27 cellular contexts compared by ENCODE assay signal in the genomic region with DNA sequence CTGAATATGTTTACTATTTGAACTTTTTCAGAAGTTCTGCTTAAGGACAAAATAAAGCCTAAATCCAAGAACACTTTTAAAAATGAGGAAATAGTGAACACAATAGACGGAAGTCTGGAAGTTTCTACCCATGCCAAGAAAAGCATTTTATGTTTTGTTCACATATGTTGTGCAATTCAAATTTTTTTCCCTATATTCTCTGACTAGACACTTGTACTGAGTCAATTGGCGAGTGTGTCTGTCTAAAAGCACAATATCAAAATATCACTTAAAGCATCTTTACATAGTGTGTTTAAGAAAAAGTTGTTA. TPM values are rescaled to one million over a fixed set of nuclear protein-coding genes. Genes with fewer than 3 reads are reported as not detected.
DNase-seq lines count a peak whose midpoint lies in the region; ATAC-seq and TF ChIP-seq lines count a peak whose summit lies in the region.
"Had no signal": no experiment of that assay in that cellular context is flagged by ENCODE, and none has a peak within 500 bp of the region (broad histone marks: within the 10 kb centered on the region; RNA-seq: fewer than 3 reads in every experiment).

No MANE protein-coding gene starts in this region.

- peak; percentile 31 for DNase-seq in MCF 10A (ENCODE audit: unreplicated experiment)
- DNase-seq in mammary epithelial cell: no peak
- peak; percentile 42 to 89 for DNase-seq in dermis microvascular lymphatic vessel endothelial cell (ENCODE audit: low read depth in 2 of 2)
- no peak for DNase-seq in left lung
- no peak for DNase-seq in NCI-H2196 treated with DMSO at 0.1 percent for 48 hours (lab: John Stamatoyannopoulos, UW; ENCODE audit: unreplicated experiment)
- DNase-seq in prostate gland (ENCODE audit: low spot score): no peak
- DNase-seq in stimulated activated CD4-positive, alpha-beta T cell treated with anti-CD3 and anti-CD28 coated beads, Interleukin-4, amount 100 ng/mL, for 24 hours: no peak
- DNase-seq: ACHN; CD8-positive, alpha-beta memory T cell; GOT3; HCEC 1CT; Kasumi-1; MG63; NCI-H1048; NCI-H1436 treated with DMSO at 0.1 percent for 48 hours; NCI-H1930; NCI-H2227 treated with DMSO at 0.1 percent for 48 hours; NCI-H510A treated with DMSO at 0.1 percent for 48 hours; NCI-H774; NK-92 treated with Interleukin-12 subunit alpha and Interleukin-12 subunit beta, amount 100 ng/mL, for 24 hours had no signal

- 91% methylated on average over 2 of the region's 2 CpGs for WGBS in mammary epithelial cell (ENCODE audit: low coverage, missing lambda C conversion rate)
- WGBS in prostate gland: 87% methylated on average over 2 of the region's 2 CpGs

- in situ Hi-C loops in mammary epithelial cell (cut with MboI; ENCODE audit: low sequenced_read_pairs in 2 of 2): loop anchor here in 1 of 2 donors (10.0 kb wide), 1 partner anchor 162 kb away; no protein-coding TSS in a partner anchor

- no peaks in the 10 kb centered on the region for H3K4me1 ChIP-seq in mammary epithelial cell (ENCODE audit: insufficient read depth, low read length)
- H3K4me1 ChIP-seq in left lung: no peaks in the 10 kb centered on the region
- H3K4me1 ChIP-seq in prostate gland (replicated peaks): no peaks in the 10 kb centered on the region
- H3K4me1 ChIP-seq: Peyer's patch had no signal

- H3K9me3 ChIP-seq in mammary epithelial cell (replicated peaks; ENCODE audit: insufficient read depth, low read length) (no peaks in the 10 kb centered on the region), left lung (no peaks in the 10 kb centered on the region), prostate gland (no peaks in the 10 kb centered on the region)
- H3K9me3 ChIP-seq: BLaER1 treated with 17β-estradiol and CSF1 and Interleukin-3, amounts not matched to agents 10 nM and 100 nM; MG63; Peyer's patch had no signal

- TF ChIP-seq CTCF in MCF 10A (IDR thresholded peaks at IDR 0.05; ENCODE audit: unreplicated experiment): no peak
- TF ChIP-seq CTCF in mammary epithelial cell (conservative IDR thresholded peaks at IDR 0.05 in 1 of 2, IDR thresholded peaks at IDR 0.05 in 1 of 2; ENCODE audit: extremely low read depth in 1 of 2, insufficient read depth in 1 of 2, low read depth in 1 of 2, low read length in 2 of 2): no peak
- no peak for TF ChIP-seq CTCF in left lung (IDR thresholded peaks at IDR 0.05)
- TF ChIP-seq CTCF in prostate gland (IDR thresholded peaks at IDR 0.05): no peak

- intact Hi-C loops in MCF 10A (cut with micrococcal nuclease) (no loop called here), mammary epithelial cell (cut with micrococcal nuclease) (no loop called here), left lung (cut with DNase I) (no loop called here), prostate gland (cut with DNase I) (no loop called here)

- CTCF ChIA-PET in MCF 10A (lab: Yijun Ruan, JAX) (no interaction called here), mammary epithelial cell (lab: Charles Lee; ENCODE audit: low non-redundant PET) (no interaction called here)

- H2AFZ ChIP-seq in mammary epithelial cell (ENCODE audit: low read depth, low read length): no peak overlapping the region

- H4K20me1 ChIP-seq in mammary epithelial cell (ENCODE audit: insufficient read depth, low read length): no peaks in the 10 kb centered on the region

- ATAC-seq in left lung: peak; percentile 17
- no peak for ATAC-seq in HG03571 (IDR thresholded peaks at IDR 0.05; ENCODE audit: unreplicated experiment)
- ATAC-seq: SK-N-SH treated with all-trans-retinoic acid at 6 μM for 48 hours had no signal

- H3K36me3 Mint-ChIP-seq in MCF 10A (ENCODE audit: insufficient read depth, unreplicated experiment): peaks cover 11% of the 10 kb centered on the region

- H3K4me3 ChIP-seq in mammary epithelial cell (replicated peaks in 1 of 3; ENCODE audit: insufficient read depth in 1 of 3, low read depth in 2 of 3, low read length in 3 of 3): no peak overlapping the region
- no peak overlapping the region for H3K4me3 ChIP-seq in left lung
- H3K4me3 ChIP-seq in prostate gland: no peak overlapping the region
- H3K4me3 ChIP-seq: BLaER1 treated with 17β-estradiol and CSF1 and Interleukin-3, amounts not matched to agents 10 nM and 100 nM; MG63; Peyer's patch had no signal

- no peak for TF ChIP-seq POLR2A in prostate gland (IDR thresholded peaks at IDR 0.05)

- H3K27me3 Mint-ChIP-seq in MCF 10A (ENCODE audit: insufficient read depth, unreplicated experiment): no peaks in the 10 kb centered on the region
- H3K27me3 Mint-ChIP-seq: CD8-positive, alpha-beta memory T cell had no signal

- H3K4me1 Mint-ChIP-seq in MCF 10A (ENCODE audit: insufficient read depth, unreplicated experiment): no peaks in the 10 kb centered on the region
- H3K4me1 Mint-ChIP-seq: CD8-positive, alpha-beta memory T cell had no signal

- BruUV-seq in MCF 10A (replicated peaks; lab: Mats Ljungman, UMichigan) (no TSS peak), mammary epithelial cell (replicated peaks; lab: Mats Ljungman, UMichigan) (no TSS peak)

- POLR2A ChIA-PET in MCF 10A (lab: Yijun Ruan, JAX): no interaction called here

- no peak overlapping the region for H3K4me2 ChIP-seq in mammary epithelial cell (ENCODE audit: insufficient read depth, low read depth, low read length)
- H3K4me2 ChIP-seq: BLaER1 treated with 17β-estradiol and CSF1 and Interleukin-3, amounts not matched to agents 10 nM and 100 nM had no signal

- H3K36me3 ChIP-seq in mammary epithelial cell (ENCODE audit: insufficient read depth, low read length) (peaks cover 18% of the 10 kb centered on the region), left lung (peaks cover 0 to 54% of the 10 kb centered on the region in 2 donors), prostate gland (no peaks in the 10 kb centered on the region)

- H3K9me3 Mint-ChIP-seq in MCF 10A (ENCODE audit: unreplicated experiment): no peaks in the 10 kb centered on the region
- H3K9me3 Mint-ChIP-seq: CD8-positive, alpha-beta memory T cell had no signal

- no peak overlapping the region for H3K9ac ChIP-seq in mammary epithelial cell (ENCODE audit: insufficient read depth, low read length)
- H3K9ac ChIP-seq: BLaER1 treated with 17β-estradiol and CSF1 and Interleukin-3, amounts not matched to agents 10 nM and 100 nM had no signal

- no peak overlapping the region for H3K4me3 Mint-ChIP-seq in MCF 10A (ENCODE audit: unreplicated experiment)
- H3K4me3 Mint-ChIP-seq: CD8-positive, alpha-beta memory T cell had no signal

- H3K27ac ChIP-seq in mammary epithelial cell (ENCODE audit: insufficient read depth, low read depth, low read length) (no peak overlapping the region), left lung (no peak overlapping the region), prostate gland (no peak overlapping the region)
- H3K27ac ChIP-seq: 22Rv1; BLaER1 treated with 17β-estradiol and CSF1 and Interleukin-3, amounts not matched to agents 10 nM and 100 nM; Peyer's patch had no signal

- no peak overlapping the region for H3K27ac Mint-ChIP-seq in MCF 10A (ENCODE audit: low read depth, unreplicated experiment)
- H3K27ac Mint-ChIP-seq: CD8-positive, alpha-beta memory T cell had no signal

- H3K27me3 ChIP-seq in mammary epithelial cell (ENCODE audit: insufficient read depth, low read length) (no peaks in the 10 kb centered on the region), left lung (no peaks in the 10 kb centered on the region), prostate gland (replicated peaks; ENCODE audit: insufficient read depth) (no peaks in the 10 kb centered on the region)
- H3K27me3 ChIP-seq: BLaER1 treated with 17β-estradiol and CSF1 and Interleukin-3, amounts not matched to agents 10 nM and 100 nM; MG63; Peyer's patch had no signal

- H3K79me2 ChIP-seq in mammary epithelial cell (ENCODE audit: insufficient read depth, low read length): no peaks in the 10 kb centered on the region

- dilution Hi-C loops in mammary epithelial cell (cut with HindIII; ENCODE audit: low sequenced_read_pairs): no loop called here

RNA-seq across cellular contexts. Expression of gene INCENP, which starts 29.2 kb away (rescaled TPM):
- total RNA-seq in MCF 10A (2022) (40.4 and 56.2 TPM in 2 replicates), mammary epithelial cell (10 to 100 TPM; 15.7 to 60.6 TPM), dermis microvascular lymphatic vessel endothelial cell (17.7 and 25.9 TPM in 2 replicates), left lung (10 to 100 TPM; 17.3 to 21.6 TPM), prostate gland (10 to 100 TPM; 10.3 to 33.7 TPM)
- polyA plus RNA-seq in mammary epithelial cell: 27.4 TPM
- polyA minus RNA-seq in mammary epithelial cell: 34.9 TPM

RNA-seq across cellular contexts. Expression of gene SCGB1D1, which starts 37.0 kb away (rescaled TPM):
- total RNA-seq in MCF 10A (2022) (not detected in 2 replicates), mammary epithelial cell (not detected), dermis microvascular lymphatic vessel endothelial cell (not detected in 2 replicates), left lung (not detected), prostate gland (not detected)
- not detected for polyA plus RNA-seq in mammary epithelial cell
- polyA minus RNA-seq in mammary epithelial cell: not detected
- total RNA-seq: CD8-positive, alpha-beta memory T cell; Daoy; OCI-LY7; Peyer's patch had no signal
- polyA plus RNA-seq: CD8-positive, alpha-beta memory T cell had no signal

RNA-seq across cellular contexts. Expression of gene SCGB2A1, which starts 55.4 kb away (rescaled TPM):
- not detected in 2 replicates for total RNA-seq in MCF 10A (2022)
- total RNA-seq in mammary epithelial cell: not detected
- polyA plus RNA-seq in mammary epithelial cell: not detected
- not detected for polyA minus RNA-seq in mammary epithelial cell
- not detected in 2 replicates for total RNA-seq in dermis microvascular lymphatic vessel endothelial cell
- total RNA-seq in left lung: 1 to 10 TPM in 1 of 2 donors, not detected in 1; 3.4 TPM
- 10 to 100 TPM in 1 of 2 donors, 1 to 10 TPM in 1; 5.1 to 12.4 TPM for total RNA-seq in prostate gland
- total RNA-seq: CD8-positive, alpha-beta memory T cell; Daoy; OCI-LY7 had no signal
- polyA plus RNA-seq: CD8-positive, alpha-beta memory T cell had no signal

Comparison
In these comparisons a context has a peak if more than half of its experiments do, and no peak if none do; other contexts are left out.
1. DNase-seq: peak in MCF 10A (single experiment) and dermis microvascular lymphatic vessel endothelial cell (2 of 2); none in mammary epithelial cell (single experiment), left lung (0 of 2), NCI-H2196 treated with DMSO at 0.1 percent for 48 hours (single experiment), prostate gland (single experiment) and stimulated activated CD4-positive, alpha-beta T cell treated with anti-CD3 and anti-CD28 coated beads, Interleukin-4, amount 100 ng/mL, for 24 hours (single experiment).